8 cellular contexts compared by ENCODE assay signal in genomic region chr18:55778731-55779460, GRCh38.
DNase-seq lines count a peak whose midpoint lies in the region; TF ChIP-seq lines count a peak whose summit lies in the region.

No MANE protein-coding gene starts in this region.

- H3K36me3 ChIP-seq in SK-N-MC (ENCODE audit: insufficient read depth, low read length) (no peaks in the 10 kb centered on the region), fibroblast of lung (ENCODE audit: control insufficient read depth, insufficient read depth, low read length) (no peaks in the 10 kb centered on the region), osteoblast (ENCODE audit: insufficient read depth, low read length) (no peaks in the 10 kb centered on the region)

- no peaks in the 10 kb centered on the region for H3K79me2 ChIP-seq in fibroblast of lung (ENCODE audit: control insufficient read depth, insufficient read depth, low read length)
- H3K79me2 ChIP-seq in osteoblast (ENCODE audit: insufficient read depth, low read length) = no peaks in the 10 kb centered on the region

- H3K9ac ChIP-seq in SK-N-MC (ENCODE audit: insufficient read length) (no peak overlapping the region), fibroblast of lung (ENCODE audit: insufficient read depth, low read length) (no peak overlapping the region)

- H3K9me3 ChIP-seq in SK-N-MC (ENCODE audit: low read depth, low read length) (no peaks in the 10 kb centered on the region), fibroblast of lung (ENCODE audit: control insufficient read depth, insufficient read depth, low read depth, low read length) (no peaks in the 10 kb centered on the region), osteoblast (ENCODE audit: low read depth, low read length) (no peaks in the 10 kb centered on the region)

- H3K4me2 ChIP-seq in fibroblast of lung (ENCODE audit: extremely low read depth, insufficient read depth, low read length) = peak overlapping the region; percentile 93
- peak overlapping the region; percentile 90 for H3K4me2 ChIP-seq in osteoblast (ENCODE audit: insufficient read depth, low read length)

- TF ChIP-seq CTCF in HFF-Myc (IDR thresholded peaks at IDR 0.05; ENCODE audit: low read depth, low read length, missing control alignments) (no peak), fibroblast of lung (conservative IDR thresholded peaks at IDR 0.05 in 1 of 2, IDR thresholded peaks at IDR 0.05 in 1 of 2; ENCODE audit: low read depth in 1 of 2, low read length in 2 of 2) (no peak), osteoblast (IDR thresholded peaks at IDR 0.05; ENCODE audit: extremely low read depth, low read depth, low read length) (no peak)

- no peaks in the 10 kb centered on the region for H3K4me1 ChIP-seq in fibroblast of lung (ENCODE audit: control insufficient read depth, extremely low read depth, insufficient read depth, low read length)
- H3K4me1 ChIP-seq in osteoblast (ENCODE audit: insufficient read depth, low read length) = peaks cover 7% of the 10 kb centered on the region

- H2AFZ ChIP-seq in fibroblast of lung (ENCODE audit: low read length) (peak overlapping the region; percentile 58), osteoblast (ENCODE audit: low read length) (peak overlapping the region; percentile 64)

- DNase-seq in Ammon's horn (ENCODE audit: low spot score) (peak; percentile 24), HFF-Myc (ENCODE audit: extremely low read depth, low read depth) (no peak), SK-N-MC (ENCODE audit: low read depth, low spot score) (no peak), fibroblast of lung (ENCODE audit: low read depth in 2 of 2) (peak in 1 of 2 donors; percentile 18), osteoblast (ENCODE audit: insufficient read length, low spot score, missing footprints) (no peak), HuH-7 (ENCODE audit: low spot score) (no peak), DMS 273 treated with DMSO at 0.1 percent for 48 hours (lab: John Stamatoyannopoulos, UW) (no peak)
- no peak for DNase-seq in activated CD4-positive, alpha-beta T cell treated with anti-CD3 and anti-CD28 coated beads for 4 hours

- H3K27me3 ChIP-seq in fibroblast of lung (ENCODE audit: control insufficient read depth, insufficient read depth, low read length) (no peaks in the 10 kb centered on the region), osteoblast (ENCODE audit: insufficient read depth, low read length) (no peaks in the 10 kb centered on the region)

- H3K4me3 ChIP-seq in HFF-Myc (replicated peaks; ENCODE audit: low read depth, low read length) (peak overlapping the region; percentile 53), SK-N-MC (peak overlapping the region; percentile 79), fibroblast of lung (replicated peaks in 1 of 4; ENCODE audit: control extremely low read depth in 1 of 4, insufficient read depth in 1 of 4, low read depth in 3 of 4, low read length in 4 of 4) (peak overlapping the region; percentile 39 to 69 (median 60)), osteoblast (ENCODE audit: insufficient read depth, low read length) (peak overlapping the region; percentile 75)

- H4K20me1 ChIP-seq in fibroblast of lung (ENCODE audit: control insufficient read depth, extremely low read depth, insufficient read depth, low read length) (no peaks in the 10 kb centered on the region), osteoblast (ENCODE audit: insufficient read depth, low read length) (no peaks in the 10 kb centered on the region)

- H3K27ac ChIP-seq in SK-N-MC = no peak overlapping the region
- no peak overlapping the region for H3K27ac ChIP-seq in fibroblast of lung (ENCODE audit: insufficient read depth, low read length)
- no peak overlapping the region for H3K27ac ChIP-seq in osteoblast (ENCODE audit: low read depth, low read length)
